In the genomic region with DNA sequence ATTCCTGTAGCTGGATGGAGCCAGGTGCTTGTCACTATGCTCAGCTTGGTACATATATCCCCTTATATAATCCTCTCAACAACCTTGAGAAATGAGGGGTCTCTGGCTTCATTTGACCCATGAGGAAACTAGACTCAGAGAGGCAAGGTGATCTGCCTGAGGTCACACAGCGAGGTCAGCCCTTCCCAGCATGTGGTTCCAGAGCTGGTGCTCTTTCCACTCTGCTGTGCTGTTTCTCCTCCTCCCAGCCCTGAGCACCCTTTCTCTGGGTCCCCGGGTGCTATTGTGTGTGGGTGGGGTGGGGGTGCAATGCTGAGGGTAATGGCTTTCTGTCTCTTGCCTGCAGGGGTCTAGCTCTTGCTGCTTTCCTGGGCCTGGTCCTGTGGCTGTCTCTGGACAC, we compare ENCODE assay signal across 1 cellular context.
A peak's percentile ranks its signal among the peaks of the same experiment; 100 is the strongest.
TF ChIP-seq lines count a peak whose summit lies in the region.

No MANE protein-coding gene starts in this region.

TF ChIP-seq in HepG2, 621 proteins besides CTCF, POLR2A, EP300 and RAD21:
- TF ChIP-seq ZNF768 (CRISPR knock-in tag; IDR thresholded peaks at IDR 0.05) (peak; percentile 93), SALL2 (CRISPR knock-in tag; IDR thresholded peaks at IDR 0.05) (no peak)
